Comparison of ENCODE assay signal across 8 cellular contexts in the genomic region with DNA sequence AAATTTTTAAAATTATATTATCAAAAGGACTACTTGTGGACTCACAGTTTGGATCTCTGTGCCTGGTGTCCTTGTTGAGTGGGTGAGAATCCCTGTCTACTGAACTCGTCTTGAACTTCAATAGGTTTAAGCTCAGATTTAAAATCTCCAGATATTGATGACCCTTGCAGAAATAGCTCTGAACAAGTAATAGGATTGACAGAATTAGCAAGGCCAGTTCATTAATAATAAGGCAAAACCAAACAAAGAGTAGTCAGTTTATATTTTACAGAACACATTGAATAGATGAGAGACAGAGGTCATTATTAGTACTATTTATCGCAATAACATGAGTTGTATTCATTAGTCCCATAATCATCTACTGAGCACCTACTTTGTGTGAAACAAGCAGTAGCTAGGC. TPM values are rescaled to one million over a fixed set of nuclear protein-coding genes. Genes with fewer than 3 reads are reported as not detected.
"Had no signal": no experiment of that assay in that cellular context is flagged by ENCODE, and none has a peak within 500 bp of the region (broad histone marks: within the 10 kb centered on the region; RNA-seq: fewer than 3 reads in every experiment).

A gene (minus strand): TSS at position 101 of the 400 bp plus-strand sequence. CDS start 11,655 bp downstream, outside the sequence.

- H3K4me3 ChIP-seq: K562 had no signal

- H3K27ac ChIP-seq: HL-60 had no signal

- DNase-seq: IMR-90, KBM-7, KG1 had no signal

- ATAC-seq: HepG2, K562 had no signal

- FAIRE-seq: HepG2, HTR-8/SVneo, K562 had no signal

RNA-seq across cellular contexts. Expression of the gene that starts here (rescaled TPM):
- polyA plus RNA-seq: HepG2, IgD-negative memory B cell, IMR-90, K562 had no signal
